7 cellular contexts compared by ENCODE assay signal in genomic region chr10:110076559-110077318, GRCh38.
A peak's percentile ranks its signal among the peaks of the same experiment; 100 is the strongest.
DNase-seq lines count a peak whose midpoint lies in the region; ATAC-seq and TF ChIP-seq lines count a peak whose summit lies in the region.

No MANE protein-coding gene starts in this region.

- H3F3A ChIP-seq in Loucy (ENCODE audit: low read depth), result peaks cover 14% of the 10 kb centered on the region; the same call in 1 of the 2 replicates

- peaks cover 87 to 100% of the 10 kb centered on the region in 2 donors for H3K4me1 Mint-ChIP-seq in immature natural killer cell
- H3K4me1 Mint-ChIP-seq in stimulated activated naive B cell treated with anti-CD40 and anti-IgM and Interleukin-4, amounts not matched to agents 10 μg/mL and 1 μg/mL and 100 μg/mL, for 72 hours, result peaks cover 46 to 73% of the 10 kb centered on the region in 2 donors

- no peaks in the 10 kb centered on the region for H3K9me2 ChIP-seq in Loucy (replicated peaks; ENCODE audit: low read depth, low read length)

- no peaks in the 10 kb centered on the region for H3K27me3 ChIP-seq in Loucy (ENCODE audit: insufficient read depth, low read length, poor library complexity, severe bottlenecking)

- H3K4me3 ChIP-seq in HEK293 (ENCODE audit: low read depth, low read length), result no peak overlapping the region
- peak overlapping the region; percentile 65 for H3K4me3 ChIP-seq in Loucy (ENCODE audit: low read length, poor library complexity, severe bottlenecking)

- H3K9ac ChIP-seq in Loucy (ENCODE audit: low read depth, low read length, poor library complexity, severe bottlenecking), result peak overlapping the region; percentile 63

- ATAC-seq in GM18508 (IDR thresholded peaks at IDR 0.05; ENCODE audit: insufficient read depth, unreplicated experiment), result peak; percentile 50
- peak; percentile 47 to 62 for ATAC-seq in stimulated activated naive B cell treated with anti-CD40 and anti-IgM and Interleukin-4, amounts not matched to agents 10 μg/mL and 1 μg/mL and 100 μg/mL, for 72 hours (replicated peaks)

- H3K4me2 ChIP-seq in Loucy (ENCODE audit: low read depth, low read length, poor library complexity, severe bottlenecking), result peak overlapping the region; percentile 83

- CTCF ChIA-PET in HEK293 (lab: Yijun Ruan, JAX), result interaction anchor here (0.7 to 1.3 kb wide), 2 partner anchors 9 to 41 kb away, joined by 3 to 4 read pairs; no protein-coding TSS in a partner anchor

- TF ChIP-seq CTCF in HEK293 (tag by site-specific recombination; IDR thresholded peaks at IDR 0.05) (no peak), Loucy (conservative IDR thresholded peaks at IDR 0.05; ENCODE audit: low read length) (no peak)

- H2AFZ ChIP-seq in Loucy (ENCODE audit: low read length), result 0 out of 2 replicates have a peak overlapping the region, but pooled peaks have one; percentile 8

- peaks cover 4% of the 10 kb centered on the region for H4K20me1 ChIP-seq in Loucy (ENCODE audit: insufficient read depth, low read length, poor library complexity, severe bottlenecking)

- no peaks in the 10 kb centered on the region for H3K9me3 Mint-ChIP-seq in immature natural killer cell
- H3K9me3 Mint-ChIP-seq in stimulated activated naive B cell treated with anti-CD40 and anti-IgM and Interleukin-4, amounts not matched to agents 10 μg/mL and 1 μg/mL and 100 μg/mL, for 72 hours, result no peaks in the 10 kb centered on the region

- peaks cover 83% of the 10 kb centered on the region for H3K79me2 ChIP-seq in Loucy (ENCODE audit: insufficient read depth, low read length)

- H3K27me3 Mint-ChIP-seq in immature natural killer cell (ENCODE audit: low read depth in 3 of 3), result peaks cover 0 to 2% (median 2%) of the 10 kb centered on the region in 3 donors
- H3K27me3 Mint-ChIP-seq in stimulated activated naive B cell treated with anti-CD40 and anti-IgM and Interleukin-4, amounts not matched to agents 10 μg/mL and 1 μg/mL and 100 μg/mL, for 72 hours, result no peaks in the 10 kb centered on the region

- H3K36me3 ChIP-seq in HEK293 (ENCODE audit: control insufficient read depth in 2 of 2, insufficient read depth in 1 of 2, low read length in 2 of 2) (no peaks in the 10 kb centered on the region; a peak in 1 of 3 replicates), Loucy (ENCODE audit: insufficient read depth, low read length) (no peaks in the 10 kb centered on the region)

- peak overlapping the region; percentile 88 to 99 (median 94) for H3K4me3 Mint-ChIP-seq in immature natural killer cell
- peak overlapping the region; percentile 69 to 74 for H3K4me3 Mint-ChIP-seq in stimulated activated naive B cell treated with anti-CD40 and anti-IgM and Interleukin-4, amounts not matched to agents 10 μg/mL and 1 μg/mL and 100 μg/mL, for 72 hours

- H3K4me1 ChIP-seq in HEK293 (ENCODE audit: control insufficient read depth, insufficient read depth, low read length) (peaks cover 49% of the 10 kb centered on the region), Loucy (ENCODE audit: insufficient read depth, low read length, poor library complexity, severe bottlenecking) (peaks cover 79% of the 10 kb centered on the region)

- H3K36me3 Mint-ChIP-seq in immature natural killer cell, result no peaks in the 10 kb centered on the region
- H3K36me3 Mint-ChIP-seq in stimulated activated naive B cell treated with anti-CD40 and anti-IgM and Interleukin-4, amounts not matched to agents 10 μg/mL and 1 μg/mL and 100 μg/mL, for 72 hours, result peaks cover 4 to 5% of the 10 kb centered on the region in 2 donors

- DNase-seq in amniotic epithelial cell (ENCODE audit: low read depth) (peak; percentile 99), immature natural killer cell (peak; percentile 41 to 67 (median 62)), NCI-H446 treated with DMSO at 0.1 percent for 48 hours (lab: John Stamatoyannopoulos, UW) (no peak)
- no peak for DNase-seq in stimulated activated naive B cell treated with anti-CD40 and anti-IgM and Interleukin-4, amounts not matched to agents 10 μg/mL and 1 μg/mL and 100 μg/mL, for 72 hours

- no peaks in the 10 kb centered on the region for H3K9me3 ChIP-seq in HEK293 (ENCODE audit: control insufficient read depth, insufficient read depth, low read depth, low read length)
- no peaks in the 10 kb centered on the region for H3K9me3 ChIP-seq in Loucy (ENCODE audit: insufficient read depth, low read depth, low read length)

- peak overlapping the region; percentile 59 for H3K27ac ChIP-seq in HEK293 (ENCODE audit: extremely low read depth, low read depth, low read length)

- POLR2A ChIA-PET in HEK293 (lab: Yijun Ruan, JAX), result interaction anchor here (2.3 kb wide), 1 partner anchor 69 kb away, joined by 7 read pairs; the partner anchor contains the start of gene ADD3

- H3K27ac Mint-ChIP-seq in immature natural killer cell, result peak overlapping the region; percentile 92 to 97 (median 96)
- peak overlapping the region; percentile 91 for H3K27ac Mint-ChIP-seq in stimulated activated naive B cell treated with anti-CD40 and anti-IgM and Interleukin-4, amounts not matched to agents 10 μg/mL and 1 μg/mL and 100 μg/mL, for 72 hours

TF ChIP-seq in HEK293, 187 proteins besides CTCF, POLR2A, EP300 and RAD21 (continues in another document):
- TF ChIP-seq KLF1 (tag by site-specific recombination; IDR thresholded peaks at IDR 0.05) (peak; percentile 66), ZNF449 (tag by site-specific recombination; IDR thresholded peaks at IDR 0.05) (no peak), ZXDB (tag by site-specific recombination; IDR thresholded peaks at IDR 0.05) (peak; percentile 17; the same call in 1 of the 2 replicates), TRIM28 (IDR thresholded peaks at IDR 0.05; ENCODE audit: borderline replicate concordance, low read length) (peak; percentile 42; the same call in 1 of the 2 replicates), ZNF785 (tag by site-specific recombination; IDR thresholded peaks at IDR 0.05) (no peak), FEZF1 (tag by site-specific recombination; IDR thresholded peaks at IDR 0.05) (peak; percentile 87), OSR2 (tag by site-specific recombination; IDR thresholded peaks at IDR 0.05) (no peak), ZBTB7A (tag by site-specific recombination; IDR thresholded peaks at IDR 0.05; ENCODE audit: low read depth) (no peak), PRDM6 (tag by site-specific recombination; IDR thresholded peaks at IDR 0.05) (peak; percentile 97), ZNF335 (tag by site-specific recombination; conservative IDR thresholded peaks at IDR 0.05) (0 out of 2 replicates have a peak, but pooled peaks have one; percentile 39), ZNF341 (tag by site-specific recombination; IDR thresholded peaks at IDR 0.05; ENCODE audit: low read depth) (peak; percentile 21; the same call in 1 of the 2 replicates), ZNF777 (tag by site-specific recombination; IDR thresholded peaks at IDR 0.05; ENCODE audit: borderline replicate concordance) (no peak)
- TF ChIP-seq, protein P1, sequence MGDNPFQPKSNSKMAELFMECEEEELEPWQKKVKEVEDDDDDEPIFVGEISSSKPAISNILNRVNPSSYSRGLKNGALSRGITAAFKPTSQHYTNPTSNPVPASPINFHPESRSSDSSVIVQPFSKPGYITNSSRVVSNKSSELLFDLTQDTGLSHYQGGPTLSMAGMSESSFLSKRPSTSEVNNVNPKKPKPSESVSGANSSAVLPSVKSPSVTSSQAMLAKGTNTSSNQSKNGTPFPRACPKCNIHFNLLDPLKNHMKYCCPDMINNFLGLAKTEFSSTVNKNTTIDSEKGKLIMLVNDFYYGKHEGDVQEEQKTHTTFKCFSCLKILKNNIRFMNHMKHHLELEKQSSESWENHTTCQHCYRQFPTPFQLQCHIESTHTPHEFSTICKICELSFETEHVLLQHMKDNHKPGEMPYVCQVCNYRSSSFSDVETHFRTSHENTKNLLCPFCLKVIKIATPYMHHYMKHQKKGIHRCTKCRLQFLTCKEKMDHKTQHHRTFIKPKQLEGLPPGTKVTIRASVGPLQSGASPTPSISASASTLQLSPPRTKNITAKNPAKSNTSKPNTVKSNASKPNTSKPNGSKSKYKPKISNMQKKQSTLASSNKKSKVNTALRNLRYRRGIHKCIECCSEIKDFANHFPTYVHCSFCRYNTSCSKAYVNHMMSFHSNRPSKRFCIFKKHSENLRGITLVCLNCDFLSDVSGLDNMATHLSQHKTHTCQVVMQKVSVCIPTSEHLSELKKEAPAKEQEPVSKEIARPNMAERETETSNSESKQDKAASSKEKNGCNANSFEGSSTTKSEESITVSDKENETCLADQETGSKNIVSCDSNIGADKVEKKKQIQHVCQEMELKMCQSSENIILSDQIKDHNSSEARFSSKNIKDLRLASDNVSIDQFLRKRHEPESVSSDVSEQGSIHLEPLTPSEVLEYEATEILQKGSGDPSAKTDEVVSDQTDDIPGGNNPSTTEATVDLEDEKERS (tag by site-specific recombination; IDR thresholded peaks at IDR 0.05), result no peak

Comparison
In these comparisons a context has a peak if more than half of its experiments do, and no peak if none do; other contexts are left out.
1. DNase-seq: peak in amniotic epithelial cell (single experiment) and immature natural killer cell (3 of 3); none in stimulated activated naive B cell treated with anti-CD40 and anti-IgM and Interleukin-4, amounts not matched to agents 10 μg/mL and 1 μg/mL and 100 μg/mL, for 72 hours (single experiment) and NCI-H446 treated with DMSO at 0.1 percent for 48 hours (single experiment).